In genomic region chr18:74896390-74896991, GRCh38 we compare ENCODE assay signal across 8 cellular contexts.
DNase-seq lines count a peak whose midpoint lies in the region; ATAC-seq and TF ChIP-seq lines count a peak whose summit lies in the region.

No MANE protein-coding gene starts in this region.

- H3K36me3 ChIP-seq in BJ (ENCODE audit: control insufficient read depth, insufficient read depth, low read length) = no peaks in the 10 kb centered on the region

- no peak overlapping the region for H3K4me3 ChIP-seq in BJ (ENCODE audit: low read depth, low read length)

- DNase-seq in BJ (ENCODE audit: low read depth) = no peak
- peak; percentile 63 for DNase-seq in NCI-H774 (lab: John Stamatoyannopoulos, UW)
- peak; percentile 25 for DNase-seq in activated naive CD4-positive, alpha-beta T cell treated with anti-CD3 and anti-CD28 coated beads, Interleukin-2, amount 50 U/mL, for 16 hours
- DNase-seq in inferior parietal cortex (ENCODE audit: extremely low spot score) = peak; percentile 35
- DNase-seq in stimulated activated CD8-positive, alpha-beta memory T cell treated with anti-CD3 and anti-CD28 coated beads, Interleukin-4, amount 100 ng/mL, for 24 hours (ENCODE audit: low read depth) = peak; percentile 4
- no peak for DNase-seq in AG08396 (ENCODE audit: low spot score)

- CTCF ChIA-PET in BJ (lab: Yijun Ruan, JAX) = no interaction called here

- TF ChIP-seq CTCF in BJ (IDR thresholded peaks at IDR 0.05; ENCODE audit: insufficient read depth, low read depth, low read length) = peak; percentile 26

- ATAC-seq in GM18907 (IDR thresholded peaks at IDR 0.05; ENCODE audit: unreplicated experiment) (peak; percentile 90), HG03280 (IDR thresholded peaks at IDR 0.05; ENCODE audit: unreplicated experiment) (peak; percentile 69)

- POLR2A ChIA-PET in BJ (lab: Charles Lee) = no interaction called here

- H3K27me3 ChIP-seq in BJ (ENCODE audit: control insufficient read depth, insufficient read depth, low read length) = no peaks in the 10 kb centered on the region

Comparison
In these comparisons a context has a peak if more than half of its experiments do, and no peak if none do; other contexts are left out.
1. DNase-seq: peak in NCI-H774 (single experiment), activated naive CD4-positive, alpha-beta T cell treated with anti-CD3 and anti-CD28 coated beads, Interleukin-2, amount 50 U/mL, for 16 hours (single experiment), inferior parietal cortex (single experiment) and stimulated activated CD8-positive, alpha-beta memory T cell treated with anti-CD3 and anti-CD28 coated beads, Interleukin-4, amount 100 ng/mL, for 24 hours (single experiment); none in BJ (single experiment) and AG08396 (single experiment).